In the genomic region with DNA sequence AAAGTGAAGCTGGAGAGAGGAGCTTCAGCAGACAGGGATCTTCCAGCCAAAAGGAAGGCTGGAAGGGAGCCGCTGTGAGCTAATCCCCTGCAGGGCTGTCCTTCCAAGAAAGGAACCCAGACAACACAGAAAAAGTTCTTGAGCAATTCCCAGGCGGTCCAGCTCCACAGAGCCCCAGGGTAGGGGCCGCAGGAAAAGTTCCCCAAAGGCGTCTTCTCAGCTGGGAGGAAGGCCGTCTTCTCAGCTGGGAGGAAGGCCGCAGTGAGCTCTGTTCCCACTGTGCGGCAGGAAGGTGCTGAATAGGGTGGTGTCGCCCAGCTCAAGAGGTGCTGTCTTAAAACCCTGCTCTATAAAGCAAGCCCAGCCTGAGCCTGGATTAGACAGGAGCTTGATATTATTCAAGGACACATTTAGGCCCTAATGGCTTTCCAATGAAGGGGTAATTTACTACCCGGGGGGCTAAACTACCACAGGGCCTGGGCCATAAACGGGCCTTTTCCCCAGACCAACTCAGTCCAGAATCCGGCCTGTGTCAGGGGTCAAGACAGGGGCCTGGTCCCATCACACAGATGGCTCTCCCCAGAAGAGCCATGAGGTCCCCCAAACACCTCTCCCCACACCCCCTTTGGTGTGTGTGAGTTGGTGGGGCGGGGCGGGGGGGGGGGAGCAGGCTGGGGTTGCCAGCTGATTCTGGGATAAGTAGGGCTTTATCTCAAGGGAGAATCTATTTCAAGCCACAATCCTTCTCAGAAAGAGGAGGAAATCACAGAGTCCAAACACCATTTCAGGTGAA, we compare ENCODE assay signal across 10 cellular contexts.
DNase-seq lines count a peak whose midpoint lies in the region; ATAC-seq and TF ChIP-seq lines count a peak whose summit lies in the region.
"Had no signal": no experiment of that assay in that cellular context is flagged by ENCODE, and none has a peak within 500 bp of the region (broad histone marks: within the 10 kb centered on the region; RNA-seq: fewer than 3 reads in every experiment).

No MANE protein-coding gene starts in this region.

- DNase-seq in NCI-H146 (lab: John Stamatoyannopoulos, UW) (peak; percentile 34), NCI-H146 treated with DMSO at 0.1 percent for 48 hours (lab: John Stamatoyannopoulos, UW; ENCODE audit: unreplicated experiment) (no peak), astrocyte of the spinal cord (ENCODE audit: low read depth, low spot score) (no peak), stomach (no peak), left lobe of liver (ENCODE audit: low spot score) (no peak), T-helper 9 cell (no peak)
- DNase-seq: ACHN, T1000 had no signal

- H3K36me3 ChIP-seq in stomach, result no peaks in the 10 kb centered on the region

- in situ Hi-C loops in astrocyte of the spinal cord (cut with HindIII; ENCODE audit: low sequenced_read_pairs), result no loop called here

- ATAC-seq in HG03521 (IDR thresholded peaks at IDR 0.05; ENCODE audit: unreplicated experiment), result no peak
- no peak for ATAC-seq in left lobe of liver

- H3K27me3 ChIP-seq in layer of hippocampus (ENCODE audit: control insufficient read depth, insufficient read depth, low read length) (no peaks in the 10 kb centered on the region), stomach (no peaks in the 10 kb centered on the region)

- no peak for TF ChIP-seq EP300 in stomach (IDR thresholded peaks at IDR 0.05)

- H3K4me1 ChIP-seq in stomach, result peaks cover 50 to 86% (median 81%) of the 10 kb centered on the region in 4 donors

- TF ChIP-seq CTCF in astrocyte of the spinal cord (IDR thresholded peaks at IDR 0.05; ENCODE audit: low read depth, low read length), result no peak
- TF ChIP-seq CTCF in stomach (IDR thresholded peaks at IDR 0.05), result no peak

- WGBS in stomach, 5 donors, result 25 to 40% (median 33%) methylated on average over 10 to 13 of the region's 13 CpGs

- H3K4me3 ChIP-seq in astrocyte of the spinal cord (ENCODE audit: low read depth, low read length) (peak overlapping the region; percentile 72), stomach (peak overlapping the region; percentile 70 to 92 (median 89))

- no peaks in the 10 kb centered on the region for H3K9me3 ChIP-seq in stomach

- intact Hi-C loops in stomach (cut with DNase I; ENCODE audit: low total_unique reads), result loop anchor here (10.0 kb wide), 1 partner anchor 147 kb away; no protein-coding TSS in a partner anchor

- H3K27ac ChIP-seq in layer of hippocampus (ENCODE audit: low read depth, low read length) (peak overlapping the region; percentile 91), stomach (peak overlapping the region; percentile 37 to 93 (median 88))

- no peak for TF ChIP-seq POLR2A in stomach (IDR thresholded peaks at IDR 0.05)
